In genomic region chr11:134224710-134225662, GRCh38 we compare ENCODE assay signal across 9 cellular contexts. TPM values are rescaled to one million over a fixed set of nuclear protein-coding genes. Genes with fewer than 3 reads are reported as not detected.
DNase-seq lines count a peak whose midpoint lies in the region; ATAC-seq, FAIRE-seq and TF ChIP-seq lines count a peak whose summit lies in the region.
"Had no signal": no experiment of that assay in that cellular context is flagged by ENCODE, and none has a peak within 500 bp of the region (broad histone marks: within the 10 kb centered on the region; RNA-seq: fewer than 3 reads in every experiment).

No MANE protein-coding gene starts in this region.

- peaks cover 73% of the 10 kb centered on the region for H3K4me1 Mint-ChIP-seq in CD8-positive, alpha-beta T cell (ENCODE audit: low read depth)

- no peak for FAIRE-seq in HTR-8/SVneo (lab: Jason Lieb, UNC)

- no peak for TF ChIP-seq CTCF in CD8-positive, alpha-beta T cell (IDR thresholded peaks at IDR 0.05)
- TF ChIP-seq CTCF in GM20000 (IDR thresholded peaks at IDR 0.05; ENCODE audit: extremely low read depth, missing control alignments): no peak
- no peak for TF ChIP-seq CTCF in cardiac muscle cell (IDR thresholded peaks at IDR 0.05; ENCODE audit: low read depth, low read length)
- no peak for TF ChIP-seq CTCF in parathyroid adenoma (IDR thresholded peaks at IDR 0.05)
- no peak for TF ChIP-seq CTCF in upper lobe of right lung (IDR thresholded peaks at IDR 0.05)

- peak; percentile 16 for ATAC-seq in CD8-positive, alpha-beta T cell
- ATAC-seq in upper lobe of right lung: peak; percentile 66

- peak overlapping the region; percentile 90 for H3K4me2 ChIP-seq in parathyroid adenoma (ENCODE audit: low read length)

- H3K27me3 ChIP-seq in CD8-positive, alpha-beta T cell (ENCODE audit: insufficient read depth, low read length): no peaks in the 10 kb centered on the region
- H3K27me3 ChIP-seq in SJSA1 (replicated peaks): no peaks in the 10 kb centered on the region
- H3K27me3 ChIP-seq in cardiac muscle cell: no peaks in the 10 kb centered on the region
- H3K27me3 ChIP-seq in parathyroid adenoma (ENCODE audit: control insufficient read depth, insufficient read depth, low read length): no peaks in the 10 kb centered on the region
- no peaks in the 10 kb centered on the region for H3K27me3 ChIP-seq in upper lobe of right lung

- peaks cover 37% of the 10 kb centered on the region for H3K79me2 ChIP-seq in parathyroid adenoma

- peaks cover 54% of the 10 kb centered on the region for H3K4me1 ChIP-seq in CD8-positive, alpha-beta T cell (ENCODE audit: insufficient read depth, low read length)
- H3K4me1 ChIP-seq in SJSA1 (replicated peaks) (no peaks in the 10 kb centered on the region), cardiac muscle cell (ENCODE audit: low read depth) (no peaks in the 10 kb centered on the region), parathyroid adenoma (peaks cover 3% of the 10 kb centered on the region), upper lobe of right lung (peaks cover 36% of the 10 kb centered on the region)

- H3K36me3 ChIP-seq in CD8-positive, alpha-beta T cell (ENCODE audit: insufficient read depth, low read length): no peaks in the 10 kb centered on the region
- peaks cover 10% of the 10 kb centered on the region; the same call in 1 of the 2 replicates for H3K36me3 ChIP-seq in SJSA1
- peaks cover 4% of the 10 kb centered on the region for H3K36me3 ChIP-seq in cardiac muscle cell
- no peaks in the 10 kb centered on the region for H3K36me3 ChIP-seq in parathyroid adenoma (ENCODE audit: control insufficient read depth, insufficient read depth, low read length)
- no peaks in the 10 kb centered on the region for H3K36me3 ChIP-seq in upper lobe of right lung

- POLR2A ChIA-PET in CD8-positive, alpha-beta T cell (lab: Charles Lee): interaction anchor here (0.7 to 2.9 kb wide), 17 partner anchors 9 to 335 kb away, joined by 3 to 36 read pairs (median 5); partner anchors contain the start of genes ACAD8, GLB1L2, GLB1L3 and THYN1

- H3K9me3 Mint-ChIP-seq in CD8-positive, alpha-beta T cell: no peaks in the 10 kb centered on the region

- H3K36me3 Mint-ChIP-seq in CD8-positive, alpha-beta T cell: peaks cover 26% of the 10 kb centered on the region

- H3K9ac ChIP-seq in parathyroid adenoma: no peak overlapping the region

- H3K27me3 Mint-ChIP-seq in CD8-positive, alpha-beta T cell (ENCODE audit: low read depth): no peaks in the 10 kb centered on the region

- H3K27ac Mint-ChIP-seq in CD8-positive, alpha-beta T cell: peak overlapping the region; percentile 90

- peak overlapping the region; percentile 96 for H3K4me3 Mint-ChIP-seq in CD8-positive, alpha-beta T cell

- DNase-seq in CD8-positive, alpha-beta T cell: peak; percentile 11 to 70 (median 57)
- DNase-seq in GM20000 (ENCODE audit: low spot score) (peak; percentile 26), HTR-8/SVneo (ENCODE audit: insufficient read length, low spot score) (peak; percentile 17), SJSA1 (ENCODE audit: low read depth in 1 of 2, low spot score in 2 of 2) (peak; percentile 20 to 44), cardiac muscle cell (ENCODE audit: low read depth in 1 of 2, low spot score in 1 of 2) (peak; percentile 61 to 77), upper lobe of right lung (peak; percentile 80)
- DNase-seq in activated naive CD4-positive, alpha-beta T cell treated with anti-CD3 and anti-CD28 coated beads, Interleukin-2, amount 50 U/mL, for 16 hours: peak; percentile 71

- intact Hi-C loops in CD8-positive, alpha-beta T cell (cut with DNase I, micrococcal nuclease): loop anchor here (1.0 to 5.0 kb wide), 9 partner anchors 18 to 278 kb away; partner anchors contain the start of genes ACAD8 (in 2 of the 2), GLB1L2 (in 2 of the 2), IGSF9B (in 2 of the 2) and THYN1 (in 2 of the 2)
- intact Hi-C loops in upper lobe of right lung (cut with DNase I): no loop called here

- peak overlapping the region; percentile 95 for H2AFZ ChIP-seq in parathyroid adenoma

- peak overlapping the region; percentile 84 for H3K27ac ChIP-seq in CD8-positive, alpha-beta T cell (ENCODE audit: low read depth, low read length)
- H3K27ac ChIP-seq in SJSA1: no peak overlapping the region
- peak overlapping the region; percentile 67 for H3K27ac ChIP-seq in cardiac muscle cell
- peak overlapping the region; percentile 60 for H3K27ac ChIP-seq in parathyroid adenoma
- peak overlapping the region; percentile 91 for H3K27ac ChIP-seq in upper lobe of right lung

- H3K4me3 ChIP-seq in CD8-positive, alpha-beta T cell (ENCODE audit: low read depth, low read length): peak overlapping the region; percentile 71
- H3K4me3 ChIP-seq in SJSA1 (peak overlapping the region; percentile 89), cardiac muscle cell (peak overlapping the region; percentile 98), parathyroid adenoma (ENCODE audit: low read depth, low read length) (peak overlapping the region; percentile 63), upper lobe of right lung (peak overlapping the region; percentile 86)

- H3K9me3 ChIP-seq in CD8-positive, alpha-beta T cell (ENCODE audit: low read length): no peaks in the 10 kb centered on the region
- no peaks in the 10 kb centered on the region for H3K9me3 ChIP-seq in SJSA1 (replicated peaks)
- no peaks in the 10 kb centered on the region for H3K9me3 ChIP-seq in cardiac muscle cell (ENCODE audit: low read depth)
- no peaks in the 10 kb centered on the region for H3K9me3 ChIP-seq in parathyroid adenoma (ENCODE audit: control insufficient read depth, low read length)
- H3K9me3 ChIP-seq in upper lobe of right lung: no peaks in the 10 kb centered on the region

- CTCF ChIA-PET in CD8-positive, alpha-beta T cell (lab: Charles Lee): interaction anchor here (1.2 to 4.1 kb wide), 4 partner anchors 13 to 24 kb away, joined by 3 to 20 read pairs (median 8); no protein-coding TSS in a partner anchor

RNA-seq across cellular contexts. Expression of gene VPS26B, which starts 0.5 kb away (rescaled TPM):
- total RNA-seq in CD8-positive, alpha-beta T cell: 10 to 100 TPM; 36.8 to 37.8 TPM
- total RNA-seq in SJSA1 (2014; rRNA removed; shearing (Covaris generic)): 15.7 and 17.8 TPM in 2 replicates
- total RNA-seq in cardiac muscle cell: 49.4 and 56.5 TPM in 2 replicates
- 43.9 and 46.9 TPM in 2 replicates for polyA plus RNA-seq in cardiac muscle cell
- 37.2 TPM for total RNA-seq in upper lobe of right lung

RNA-seq across cellular contexts. Expression of gene NCAPD3, which starts 1.2 kb away (rescaled TPM):
- 10 to 100 TPM; 30.2 to 30.4 TPM for total RNA-seq in CD8-positive, alpha-beta T cell
- 15.2 and 29.4 TPM in 2 replicates for total RNA-seq in SJSA1 (2014; rRNA removed; shearing (Covaris generic))
- total RNA-seq in cardiac muscle cell: 17.1 and 19.0 TPM in 2 replicates
- polyA plus RNA-seq in cardiac muscle cell: 12.6 and 20.8 TPM in 2 replicates
- 17.3 TPM for total RNA-seq in upper lobe of right lung

RNA-seq across cellular contexts. Expression of gene THYN1, which starts 28.2 kb away (rescaled TPM):
- 10 to 100 TPM; 27.1 to 31.5 TPM for total RNA-seq in CD8-positive, alpha-beta T cell
- 24.7 and 34.7 TPM in 2 replicates for total RNA-seq in SJSA1 (2014; rRNA removed; shearing (Covaris generic))
- total RNA-seq in cardiac muscle cell (87.4 and 90.2 TPM in 2 replicates), upper lobe of right lung (33.8 TPM)
- polyA plus RNA-seq in cardiac muscle cell: 123 and 145 TPM in 2 replicates

RNA-seq across cellular contexts. Expression of gene ACAD8, which starts 28.4 kb away (rescaled TPM):
- 10 to 100 TPM; 19.5 to 20.3 TPM for total RNA-seq in CD8-positive, alpha-beta T cell
- 7.9 and 11.3 TPM in 2 replicates for total RNA-seq in SJSA1 (2014; rRNA removed; shearing (Covaris generic))
- 45.7 and 55.7 TPM in 2 replicates for total RNA-seq in cardiac muscle cell
- 52.4 and 70.4 TPM in 2 replicates for polyA plus RNA-seq in cardiac muscle cell
- 44.8 TPM for total RNA-seq in upper lobe of right lung

RNA-seq across cellular contexts. Expression of gene GLB1L3, which starts 51.2 kb away (rescaled TPM):
- total RNA-seq in CD8-positive, alpha-beta T cell: under 1 TPM; 0.58 to 0.87 TPM
- not detected in 2 replicates for total RNA-seq in SJSA1 (2014; rRNA removed; shearing (Covaris generic))
- total RNA-seq in cardiac muscle cell (not detected in 2 replicates), upper lobe of right lung (0.43 TPM)
- polyA plus RNA-seq in cardiac muscle cell: not detected in 2 replicates
- total RNA-seq: dermis microvascular lymphatic vessel endothelial cell had no signal

Comparison
In these comparisons a context has a peak if more than half of its experiments do, and no peak if none do; other contexts are left out.
1. DNase-seq: peak in every context shown above with its lines; median percentile 80 in upper lobe of right lung; 71 in activated naive CD4-positive, alpha-beta T cell treated with anti-CD3 and anti-CD28 coated beads, Interleukin-2, amount 50 U/mL, for 16 hours; 69 in cardiac muscle cell; 57 in CD8-positive, alpha-beta T cell; 32 in SJSA1; 26 in GM20000; 17 in HTR-8/SVneo.